25 cellular contexts compared by ENCODE assay signal in genomic region chr17:3566551-3566950, GRCh38. TPM values are rescaled to one million over a fixed set of nuclear protein-coding genes. Genes with fewer than 3 reads are reported as not detected.
A peak's percentile ranks its signal among the peaks of the same experiment; 100 is the strongest.
DNase-seq lines count a peak whose midpoint lies in the region; FAIRE-seq and TF ChIP-seq lines count a peak whose summit lies in the region.
"Had no signal": no experiment of that assay in that cellular context is flagged by ENCODE, and none has a peak within 500 bp of the region (broad histone marks: within the 10 kb centered on the region; RNA-seq: fewer than 3 reads in every experiment).

No MANE protein-coding gene starts in this region.

- no peaks in the 10 kb centered on the region for H4K20me1 ChIP-seq in H9 (ENCODE audit: control insufficient read depth, insufficient read depth, insufficient read length)
- H4K20me1 ChIP-seq: BLaER1 treated with 17β-estradiol and CSF1 and Interleukin-3, amounts not matched to agents 10 nM and 100 nM had no signal

- no peak overlapping the region; the same call in 1 of the 2 replicates for H3K14ac ChIP-seq in H9 (ENCODE audit: insufficient read depth, low read length)

- no peak overlapping the region for H2BK20ac ChIP-seq in H9 (ENCODE audit: low read depth, low read length, poor library complexity, severe bottlenecking)

- H3K9ac ChIP-seq in H9 (ENCODE audit: extremely low read depth, insufficient read length, low read length) (no peak overlapping the region), kidney (ENCODE audit: low read length in 2 of 2) (no peak overlapping the region)
- H3K9ac ChIP-seq: BLaER1 treated with 17β-estradiol and CSF1 and Interleukin-3, amounts not matched to agents 10 nM and 100 nM had no signal

- no peak overlapping the region; a peak in 1 of 7 replicates for H3K27ac Mint-ChIP-seq in H9
- H3K27ac Mint-ChIP-seq: CD4-positive, alpha-beta T cell; CD8-positive, alpha-beta memory T cell; GM23338 had no signal

- no peak overlapping the region for H3K4ac ChIP-seq in H9 (ENCODE audit: low read depth, low read length)

- no peak overlapping the region for H4K91ac ChIP-seq in H9 (ENCODE audit: insufficient read length, low read depth, low read length)

- no peak overlapping the region for H3K56ac ChIP-seq in H9 (ENCODE audit: insufficient read length, low read depth, low read length)

- H3K18ac ChIP-seq in H9 (ENCODE audit: insufficient read length, low read depth, low read length), result no peak overlapping the region

- no peaks in the 10 kb centered on the region for H3K79me1 ChIP-seq in H9 (ENCODE audit: insufficient read depth, low read depth, low read length, poor library complexity, severe bottlenecking)

- peaks cover 0 to 3% of the 10 kb centered on the region in 2 experiments; a peak in 2 of 5 replicates for H3K9me3 Mint-ChIP-seq in H9
- H3K9me3 Mint-ChIP-seq: CD14-positive monocyte; CD4-positive, alpha-beta T cell; CD8-positive, alpha-beta memory T cell had no signal

- H3K4me1 ChIP-seq in cardiac muscle cell (ENCODE audit: low read depth), result peaks cover 6% of the 10 kb centered on the region
- no peaks in the 10 kb centered on the region for H3K4me1 ChIP-seq in H9 (ENCODE audit: insufficient read depth, low read length)
- H3K4me1 ChIP-seq in kidney (ENCODE audit: control insufficient read depth in 1 of 2, insufficient read depth in 1 of 2, low read depth in 1 of 2, low read length in 2 of 2), result no peaks in the 10 kb centered on the region
- H3K4me1 ChIP-seq in esophagus squamous epithelium, result peaks cover 0 to 9% (median 6%) of the 10 kb centered on the region in 3 donors
- H3K4me1 ChIP-seq: BE2C had no signal

- intact Hi-C loops in cardiac septum (cut with DNase I) (no loop called here), kidney (cut with DNase I) (no loop called here), esophagus squamous epithelium (cut with DNase I) (no loop called here)

- H2BK5ac ChIP-seq in H9 (ENCODE audit: insufficient read length, low read length), result no peak overlapping the region

- H3K36me3 ChIP-seq in cardiac muscle cell (peaks cover 8% of the 10 kb centered on the region), kidney (ENCODE audit: control insufficient read depth in 1 of 2, insufficient read depth in 2 of 2, low read length in 2 of 2) (peaks cover 7 to 12% of the 10 kb centered on the region in 2 donors), esophagus squamous epithelium (peaks cover 0 to 41% (median 9%) of the 10 kb centered on the region in 3 donors)
- H3K36me3 ChIP-seq: BE2C had no signal

- H3K9me3 ChIP-seq in cardiac muscle cell (ENCODE audit: low read depth) (no peaks in the 10 kb centered on the region), H9 (ENCODE audit: control insufficient read depth, low read depth, low read length) (no peaks in the 10 kb centered on the region), kidney (ENCODE audit: control insufficient read depth in 1 of 2, low read length in 2 of 2) (no peaks in the 10 kb centered on the region), esophagus squamous epithelium (no peaks in the 10 kb centered on the region)
- H3K9me3 ChIP-seq: A549, BE2C had no signal

- no peak overlapping the region for H2BK15ac ChIP-seq in H9 (ENCODE audit: low read depth, low read length)

- no peak overlapping the region for H3K4me3 Mint-ChIP-seq in H9
- H3K4me3 Mint-ChIP-seq: CD14-positive monocyte; CD4-positive, alpha-beta T cell; CD8-positive, alpha-beta memory T cell; GM23338 had no signal

- no peak overlapping the region for H2AFZ ChIP-seq in H9 (ENCODE audit: low read length)
- H2AFZ ChIP-seq: GM23338 had no signal

- peak overlapping the region; percentile 52 for H3K27ac ChIP-seq in cardiac muscle cell
- H3K27ac ChIP-seq in H9 (ENCODE audit: insufficient read length, low read depth, low read length), result no peak overlapping the region
- H3K27ac ChIP-seq in kidney (ENCODE audit: low read depth in 2 of 2, low read length in 2 of 2), result no peak overlapping the region
- H3K27ac ChIP-seq in esophagus squamous epithelium, result no peak overlapping the region
- H3K27ac ChIP-seq: A549; BLaER1 treated with 17β-estradiol and CSF1 and Interleukin-3, amounts not matched to agents 10 nM and 100 nM had no signal

- H3K4me3 ChIP-seq in cardiac muscle cell (no peak overlapping the region), kidney (ENCODE audit: low read length in 2 of 2) (no peak overlapping the region), esophagus squamous epithelium (no peak overlapping the region)
- H3K4me3 ChIP-seq: A549; BLaER1 treated with 17β-estradiol and CSF1 and Interleukin-3, amounts not matched to agents 10 nM and 100 nM; GM12878; GM23338 had no signal

- H3T11ph ChIP-seq in H9 (ENCODE audit: low read length), result no peak overlapping the region

- no peak for TF ChIP-seq POLR2A in esophagus squamous epithelium (IDR thresholded peaks at IDR 0.05)

- WGBS in H9 (ENCODE audit: extremely low coverage, insufficient read length, low lambda C conversion rate), result no CpG with 5 or more reads among the region's 12 CpGs
- 89 to 90% methylated on average over 7 to 9 of the region's 12 CpGs for WGBS in esophagus squamous epithelium, 2 donors

- H3K4me1 Mint-ChIP-seq in H9, result peaks cover 6% of the 10 kb centered on the region in 2 experiments
- H3K4me1 Mint-ChIP-seq: CD14-positive monocyte; CD8-positive, alpha-beta memory T cell; GM23338 had no signal

- H2AK5ac ChIP-seq in H9 (ENCODE audit: insufficient read length, low read length), result no peak overlapping the region

- no peak overlapping the region for H2BK120ac ChIP-seq in H9 (ENCODE audit: low read depth, low read length, poor library complexity, severe bottlenecking)

- no peaks in the 10 kb centered on the region for H3K27me3 Mint-ChIP-seq in H9 (ENCODE audit: low read depth)
- H3K27me3 Mint-ChIP-seq: CD4-positive, alpha-beta T cell; CD8-positive, alpha-beta memory T cell had no signal

- H4K8ac ChIP-seq in H9 (replicated peaks; ENCODE audit: insufficient read length, low read depth, low read length), result peak overlapping the region; percentile 6

- H2BK12ac ChIP-seq in H9 (ENCODE audit: insufficient read length, low read depth, low read length), result no peak overlapping the region

- FAIRE-seq in kidney (lab: Jason Lieb, UNC), result no peak
- FAIRE-seq: A549, D721Med, GM12878, GM19239, H54 had no signal

- no peaks in the 10 kb centered on the region for H3K23me2 ChIP-seq in H9 (ENCODE audit: insufficient read length, low read depth, low read length, poor library complexity, severe bottlenecking)

- peak in 1 of 2 donors; percentile 15 for DNase-seq in cardiac muscle cell (ENCODE audit: low read depth in 1 of 2, low spot score in 1 of 2)
- DNase-seq in cardiac septum (ENCODE audit: low spot score), result no peak
- no peak for DNase-seq in H9
- DNase-seq in kidney, result peak; percentile 41
- DNase-seq in NCI-H2081 (lab: John Stamatoyannopoulos, UW), result no peak
- DNase-seq in activated CD8-positive, alpha-beta memory T cell treated with anti-CD3 and anti-CD28 coated beads, Interleukin-2, amount 50 U/mL, for 4 hours, result no peak
- no peak for DNase-seq in esophagus squamous epithelium (lab: John Stamatoyannopoulos, UW)
- DNase-seq: 8988T; ACHN; AML-193; BE2C; CD4-positive, alpha-beta T cell; DMS 273 treated with DMSO at 0.1 percent for 48 hours; DMS79; EL; GDM1 had no signal

- H3K4me2 ChIP-seq in H9 (ENCODE audit: insufficient read depth, insufficient read length, low read length), result no peak overlapping the region
- H3K4me2 ChIP-seq: A549; BLaER1 treated with 17β-estradiol and CSF1 and Interleukin-3, amounts not matched to agents 10 nM and 100 nM; GM23338 had no signal

- H3K23ac ChIP-seq in H9 (ENCODE audit: insufficient read length, low read depth, low read length), result no peak overlapping the region

- TF ChIP-seq CTCF in cardiac muscle cell (IDR thresholded peaks at IDR 0.05; ENCODE audit: low read depth, low read length), result no peak
- TF ChIP-seq CTCF in H9 (conservative IDR thresholded peaks at IDR 0.05), result no peak
- TF ChIP-seq CTCF in kidney (IDR thresholded peaks at IDR 0.05; ENCODE audit: borderline replicate concordance, extremely low read depth, insufficient read depth), result no peak
- TF ChIP-seq CTCF in esophagus squamous epithelium (IDR thresholded peaks at IDR 0.05), result no peak

- H4K5ac ChIP-seq in H9 (ENCODE audit: insufficient read length, low read depth, low read length), result no peak overlapping the region

- H3K79me2 ChIP-seq in H9 (ENCODE audit: insufficient read depth, low read length), result no peaks in the 10 kb centered on the region

- H3K27me3 ChIP-seq in cardiac muscle cell (no peaks in the 10 kb centered on the region), H9 (ENCODE audit: insufficient read depth, low read length) (no peaks in the 10 kb centered on the region), esophagus squamous epithelium (no peaks in the 10 kb centered on the region)
- H3K27me3 ChIP-seq: BE2C; BLaER1 treated with 17β-estradiol and CSF1 and Interleukin-3, amounts not matched to agents 10 nM and 100 nM had no signal

- peaks cover 15 to 35% (median 27%) of the 10 kb centered on the region in 3 experiments; a peak in 6 of 7 replicates for H3K36me3 Mint-ChIP-seq in H9 (ENCODE audit: insufficient read depth in 1 of 3, low read depth in 3 of 3)

RNA-seq across cellular contexts. Expression of gene TRPV3, which starts 8.9 kb away (rescaled TPM):
- total RNA-seq in cardiac muscle cell, result 1.8 and 2.0 TPM in 2 replicates
- polyA plus RNA-seq in cardiac muscle cell, result 1.1 and 1.2 TPM in 2 replicates
- total RNA-seq in cardiac septum, result 1.0 TPM
- total RNA-seq in H9 (2021), result 0.63 and 1.2 TPM in 2 replicates
- 1.2 TPM for total RNA-seq in kidney
- polyA plus RNA-seq in kidney (ENCODE audit: insufficient read depth, low read depth, low replicate concordance), result 0.13 TPM
- total RNA-seq in esophagus squamous epithelium, result 1 to 10 TPM in 1 of 4 donors, under 1 TPM in 2, not detected in 1; 0.76 to 1.8 (median 0.99) TPM
- polyA plus RNA-seq: CD14-positive monocyte had no signal

RNA-seq across cellular contexts. Expression of gene TRPV1, which starts 42.7 kb away (rescaled TPM):
- total RNA-seq in cardiac muscle cell (5.4 and 7.1 TPM in 2 replicates), cardiac septum (4.8 TPM), H9 (2021) (5.5 and 8.1 TPM in 2 replicates), kidney (4.2 TPM), esophagus squamous epithelium (1 to 10 TPM; 1.4 to 3.4 (median 1.8) TPM)
- polyA plus RNA-seq in cardiac muscle cell (4.0 and 5.0 TPM in 2 replicates), kidney (ENCODE audit: insufficient read depth, low read depth, low replicate concordance) (4.7 TPM)
- polyA plus RNA-seq: CD14-positive monocyte had no signal
